ENCODE assay signal across 13 cellular contexts in genomic region chr7:47609803-47610452, GRCh38. TPM values are rescaled to one million over a fixed set of nuclear protein-coding genes. Genes with fewer than 3 reads are reported as not detected.
DNase-seq lines count a peak whose midpoint lies in the region; ATAC-seq and TF ChIP-seq lines count a peak whose summit lies in the region.
"Had no signal": no experiment of that assay in that cellular context is flagged by ENCODE, and none has a peak within 500 bp of the region (broad histone marks: within the 10 kb centered on the region; RNA-seq: fewer than 3 reads in every experiment).

No MANE protein-coding gene starts in this region.

- CTCF ChIA-PET in HEK293T (lab: Yijun Ruan, JAX), result no interaction called here

- DNase-seq in EH (ENCODE audit: low read depth) (peak; percentile 72), colonic mucosa (no peak), lower lobe of right lung (no peak), smooth muscle cell (lab: John Stamatoyannopoulos, UW; ENCODE audit: unreplicated experiment) (no peak), COR-L47 (lab: John Stamatoyannopoulos, UW) (no peak), HEK293T (ENCODE audit: extremely low spot score) (no peak)
- no peak for DNase-seq in effector CD4-positive, alpha-beta T cell
- DNase-seq: activated naive CD8-positive, alpha-beta T cell treated with anti-CD3 and anti-CD28 coated beads for 36 hours; natural killer cell; stimulated activated CD4-positive, alpha-beta T cell treated with anti-CD3 and anti-CD28 coated beads, Interleukin-4, amount 100 ng/mL, for 1 hour; substantia nigra had no signal

- TF ChIP-seq CTCF in colonic mucosa (IDR thresholded peaks at IDR 0.05) (no peak), lower lobe of right lung (IDR thresholded peaks at IDR 0.05) (no peak), smooth muscle cell (IDR thresholded peaks at IDR 0.05; ENCODE audit: borderline replicate concordance, insufficient read depth, poor library complexity, severe bottlenecking) (no peak)

- H3K4me3 ChIP-seq in colonic mucosa, result no peak overlapping the region
- H3K4me3 ChIP-seq in lower lobe of right lung, result no peak overlapping the region
- H3K4me3 ChIP-seq in smooth muscle cell, result no peak overlapping the region

- ATAC-seq in lower lobe of right lung (peak in 1 of 2 donors; percentile 21), HG03439 (IDR thresholded peaks at IDR 0.05; ENCODE audit: unreplicated experiment) (no peak)
- ATAC-seq: natural killer cell had no signal

- H4K20me1 ChIP-seq in smooth muscle cell (ENCODE audit: low read depth), result no peaks in the 10 kb centered on the region

- H3K9ac ChIP-seq in colonic mucosa (ENCODE audit: low read depth in 2 of 2, low read length in 2 of 2) (no peak overlapping the region), smooth muscle cell (ENCODE audit: low read depth) (peak overlapping the region; percentile 6)

- H3K9me3 ChIP-seq in colonic mucosa (no peaks in the 10 kb centered on the region), lower lobe of right lung (no peaks in the 10 kb centered on the region), smooth muscle cell (replicated peaks; ENCODE audit: low read depth) (no peaks in the 10 kb centered on the region)

- no peaks in the 10 kb centered on the region for H3K27me3 ChIP-seq in colonic mucosa
- H3K27me3 ChIP-seq in lower lobe of right lung (ENCODE audit: low read depth), result no peaks in the 10 kb centered on the region
- no peaks in the 10 kb centered on the region for H3K27me3 ChIP-seq in smooth muscle cell (ENCODE audit: low read depth)

- POLR2A ChIA-PET in HEK293T (lab: Yijun Ruan, JAX), result no interaction called here

- intact Hi-C loops in colonic mucosa (cut with DNase I) (no loop called here), lower lobe of right lung (cut with DNase I) (no loop called here)

- H3K36me3 ChIP-seq in colonic mucosa, result no peaks in the 10 kb centered on the region
- no peaks in the 10 kb centered on the region for H3K36me3 ChIP-seq in lower lobe of right lung
- no peaks in the 10 kb centered on the region for H3K36me3 ChIP-seq in smooth muscle cell (ENCODE audit: low read depth)

- peak overlapping the region; percentile 69 for H3K4me2 ChIP-seq in smooth muscle cell

- peak overlapping the region; percentile 69 for H3K27ac ChIP-seq in colonic mucosa
- H3K27ac ChIP-seq in lower lobe of right lung, result peak overlapping the region; percentile 32
- H3K27ac ChIP-seq in smooth muscle cell (ENCODE audit: low read depth), result peak overlapping the region; percentile 78
- H3K27ac ChIP-seq: C4-2B had no signal

- peaks cover 18% of the 10 kb centered on the region for H3K4me1 ChIP-seq in colonic mucosa
- peaks cover 22% of the 10 kb centered on the region for H3K4me1 ChIP-seq in lower lobe of right lung
- H3K4me1 ChIP-seq in smooth muscle cell (ENCODE audit: low read depth), result no peaks in the 10 kb centered on the region

- no peak overlapping the region for H2AFZ ChIP-seq in smooth muscle cell (ENCODE audit: low read depth)

- no peaks in the 10 kb centered on the region for H3K79me2 ChIP-seq in smooth muscle cell (ENCODE audit: low read depth)

- peaks cover 9% of the 10 kb centered on the region for H3F3A ChIP-seq in smooth muscle cell (ENCODE audit: low read depth)

- 55% methylated on average over 16 of the region's 16 CpGs for WGBS in smooth muscle cell (ENCODE audit: low lambda C conversion rate)

TF ChIP-seq in HEK293T, 16 proteins besides CTCF, POLR2A, EP300 and RAD21:
- TF ChIP-seq NFRKB (IDR thresholded peaks at IDR 0.05) (no peak), SUZ12 (IDR thresholded peaks at IDR 0.05) (no peak)

RNA-seq across cellular contexts. Expression of gene TNS3, which starts 28.0 kb away (rescaled TPM):
- 10 to 100 TPM; 41.1 to 58.2 TPM for total RNA-seq in colonic mucosa
- total RNA-seq in lower lobe of right lung, result 174 TPM
- total RNA-seq in smooth muscle cell, result 46.6 and 50.5 TPM in 2 replicates
- 27.5 and 32.6 TPM in 2 replicates for polyA plus RNA-seq in smooth muscle cell
